ENCODE assay signal across 26 cellular contexts in genomic region chr19:23972161-23972560, GRCh38. TPM values are rescaled to one million over a fixed set of nuclear protein-coding genes. Genes with fewer than 3 reads are reported as not detected.
"Had no signal": no experiment of that assay in that cellular context is flagged by ENCODE, and none has a peak within 500 bp of the region (broad histone marks: within the 10 kb centered on the region; RNA-seq: fewer than 3 reads in every experiment).

No MANE protein-coding gene starts in this region.

- H3K27ac Mint-ChIP-seq: activated naive CD8-positive, alpha-beta T cell; activated T-helper 2 cell treated with anti-CD3 and anti-CD28 coated beads, Interferon-gamma antibody, Interleukin-2, Interleukin-4, amounts not matched to agents 10 μg/mL and 5 μg/mL and 100 μg/mL, durations not matched to agents 14 hours and 24 hours and 36 hours; mesothelial cell of epicardium; naive thymus-derived CD8-positive, alpha-beta T cell; neural progenitor cell; stimulated activated naive B cell treated with anti-CD40 and anti-IgM and Interleukin-4, amounts not matched to agents 10 μg/mL and 1 μg/mL and 100 μg/mL, for 72 hours; T-cell; WTC11 had no signal

- H3K4me3 ChIP-seq: adrenal gland, ascending aorta, gastrocnemius medialis, neural progenitor cell, smooth muscle cell had no signal

- H3K4me2 ChIP-seq: neural progenitor cell, smooth muscle cell had no signal

- H3K9me3 Mint-ChIP-seq: activated T-cell treated with anti-CD3 and anti-CD28 coated beads, Interleukin-2, amount 50 U/mL, for 4 hours; stimulated activated naive B cell treated with anti-CD40 and anti-IgM and Interleukin-4, amounts not matched to agents 10 μg/mL and 1 μg/mL and 100 μg/mL, for 72 hours had no signal

- H3K36me3 Mint-ChIP-seq: activated naive CD8-positive, alpha-beta T cell; neural progenitor cell; stimulated activated naive B cell treated with anti-CD40 and anti-IgM and Interleukin-4, amounts not matched to agents 10 μg/mL and 1 μg/mL and 100 μg/mL, for 72 hours; T-cell had no signal

- DNase-seq: activated CD8-positive, alpha-beta memory T cell treated with anti-CD3 and anti-CD28 coated beads, Interleukin-2, amount 50 U/mL, for 48 hours; activated naive CD4-positive, alpha-beta T cell; activated T-cell treated with anti-CD3 and anti-CD28 coated beads, Interleukin-2, amount 50 U/mL, for 4 hours; adrenal gland; brain microvascular endothelial cell; central memory CD4-positive, alpha-beta T cell; dermis blood vessel endothelial cell; effector CD8-positive, alpha-beta T cell; gastrocnemius medialis; head of caudate nucleus; hypothalamus; islet precursor cell; left colon; sigmoid colon; stimulated activated CD8-positive, alpha-beta memory T cell treated with anti-CD3 and anti-CD28 coated beads, Interleukin-4, amount 100 ng/mL, for 48 hours; stimulated activated naive B cell treated with anti-CD40 and anti-IgM and Interleukin-4, amounts not matched to agents 10 μg/mL and 1 μg/mL and 100 μg/mL, for 72 hours; T-cell had no signal

- H3K9ac ChIP-seq: neural progenitor cell had no signal

- H3K4me3 Mint-ChIP-seq: activated naive CD8-positive, alpha-beta T cell; activated T-cell treated with anti-CD3 and anti-CD28 coated beads, Interleukin-2, amount 50 U/mL, for 4 hours; mesothelial cell of epicardium; neural progenitor cell; stimulated activated naive B cell treated with anti-CD40 and anti-IgM and Interleukin-4, amounts not matched to agents 10 μg/mL and 1 μg/mL and 100 μg/mL, for 72 hours; WTC11 had no signal

- H3K4me1 Mint-ChIP-seq: mesothelial cell of epicardium; neural progenitor cell; stimulated activated naive B cell treated with anti-CD40 and anti-IgM and Interleukin-4, amounts not matched to agents 10 μg/mL and 1 μg/mL and 100 μg/mL, for 72 hours; WTC11 had no signal

- H3K27ac ChIP-seq: adrenal gland, ascending aorta, brain microvascular endothelial cell, esophagus muscularis mucosa, gastrocnemius medialis, neural progenitor cell, sigmoid colon had no signal

- H3K4me1 ChIP-seq: adrenal gland, ascending aorta, gastrocnemius medialis, neural progenitor cell, sigmoid colon had no signal

- H3K27me3 ChIP-seq: ascending aorta, brain microvascular endothelial cell, neural progenitor cell had no signal

- H3K36me3 ChIP-seq: adrenal gland, ascending aorta, brain microvascular endothelial cell, esophagus muscularis mucosa, gastrocnemius medialis, neural progenitor cell, sigmoid colon had no signal

- ATAC-seq: activated T-cell treated with anti-CD3 and anti-CD28 coated beads, Interleukin-2, amount 50 U/mL, for 4 hours; gastrocnemius medialis; left colon; naive thymus-derived CD8-positive, alpha-beta T cell; stimulated activated naive B cell treated with anti-CD40 and anti-IgM and Interleukin-4, amounts not matched to agents 10 μg/mL and 1 μg/mL and 100 μg/mL, for 72 hours; T-cell; WTC11 had no signal

- H2AFZ ChIP-seq: neural progenitor cell had no signal

- H3K9me3 ChIP-seq: adrenal gland, ascending aorta, esophagus muscularis mucosa, gastrocnemius medialis, sigmoid colon had no signal

RNA-seq across cellular contexts. Expression of gene ZNF726, which starts 57.5 kb away (rescaled TPM):
- total RNA-seq: ascending aorta, smooth muscle cell, WTC11 had no signal
- polyA plus RNA-seq: smooth muscle cell had no signal
